8 cellular contexts compared by ENCODE assay signal in the genomic region with DNA sequence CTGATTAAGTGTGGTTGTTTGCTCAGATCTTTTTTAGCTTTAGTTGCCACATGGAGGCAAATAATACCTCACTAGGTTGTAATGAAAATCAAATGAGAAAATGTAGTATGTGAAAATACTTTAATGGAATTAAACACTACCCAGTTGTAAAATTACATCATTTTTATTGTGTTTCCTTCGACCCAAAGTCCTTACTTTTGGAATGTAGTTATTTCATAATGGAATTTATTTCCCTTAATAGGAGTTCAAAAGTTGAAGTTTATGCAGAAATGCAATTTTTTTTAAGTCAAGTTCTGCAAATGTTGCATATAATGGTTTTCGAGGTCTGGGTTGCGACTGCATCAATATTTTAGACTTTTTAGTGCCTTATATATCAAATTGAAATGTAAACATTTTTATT. TPM values are rescaled to one million over a fixed set of nuclear protein-coding genes. Genes with fewer than 3 reads are reported as not detected.
DNase-seq lines count a peak whose midpoint lies in the region; ATAC-seq and TF ChIP-seq lines count a peak whose summit lies in the region.

No MANE protein-coding gene starts in this region.

- TF ChIP-seq CTCF in Peyer's patch (IDR thresholded peaks at IDR 0.05) = no peak
- no peak for TF ChIP-seq CTCF in epithelial cell of esophagus (IDR thresholded peaks at IDR 0.05; ENCODE audit: insufficient read depth, low read depth, low read length, missing control alignments)

- peaks cover 0 to 3% (median 0%) of the 10 kb centered on the region in 3 donors for H3K36me3 ChIP-seq in Peyer's patch
- H3K36me3 ChIP-seq in rectal smooth muscle tissue (ENCODE audit: control insufficient read depth, insufficient read depth, low read length) = no peaks in the 10 kb centered on the region

- H3K9me3 ChIP-seq in Peyer's patch = no peaks in the 10 kb centered on the region

- ATAC-seq in HG02798 (IDR thresholded peaks at IDR 0.05; ENCODE audit: poor library complexity, unreplicated experiment) = no peak

- no peaks in the 10 kb centered on the region for H3K27me3 ChIP-seq in Peyer's patch
- no peaks in the 10 kb centered on the region for H3K27me3 ChIP-seq in rectal smooth muscle tissue (ENCODE audit: control insufficient read depth, insufficient read depth, low read length)

- H3K4me1 ChIP-seq in Peyer's patch (peaks cover 0 to 40% (median 4%) of the 10 kb centered on the region in 4 donors), rectal smooth muscle tissue (ENCODE audit: control insufficient read depth, insufficient read depth, low read length) (peaks cover 20% of the 10 kb centered on the region)

- no peak overlapping the region for H3K9ac ChIP-seq in rectal smooth muscle tissue (ENCODE audit: low read length)

- peak overlapping the region in 3 of 4 donors; percentile 92 to 94 (median 94) for H3K4me3 ChIP-seq in Peyer's patch
- peak overlapping the region; percentile 88 for H3K4me3 ChIP-seq in epithelial cell of esophagus (ENCODE audit: low read length)
- peak overlapping the region; percentile 91 for H3K4me3 ChIP-seq in rectal smooth muscle tissue (ENCODE audit: low read length)

- TF ChIP-seq POLR2A in Peyer's patch (IDR thresholded peaks at IDR 0.05) = no peak

- DNase-seq in ELR (ENCODE audit: low read depth) (peak; percentile 16), Peyer's patch (no peak), epithelial cell of esophagus (ENCODE audit: low read depth) (no peak), cerebellum (ENCODE audit: low spot score) (no peak), iPS-NIHi7 (ENCODE audit: extremely low spot score) (no peak), NCI-H82 treated with DMSO at 0.1 percent for 48 hours (lab: John Stamatoyannopoulos, UW; ENCODE audit: unreplicated experiment) (no peak)

- H3K27ac ChIP-seq in Peyer's patch (peak overlapping the region in 2 of 4 donors; percentile 87 to 96), rectal smooth muscle tissue (ENCODE audit: low read depth, low read length) (no peak overlapping the region)

RNA-seq across cellular contexts. Expression of a gene that starts 31.0 kb away (rescaled TPM):
- 100 to 1,000 TPM in 1 of 4 donors, 10 to 100 TPM in 3; 73.1 to 241 (median 76.8) TPM for total RNA-seq in Peyer's patch
- 166 TPM for total RNA-seq in cerebellum
